ENCODE assay signal across 6 cellular contexts in genomic region chr10:121413951-121414350, GRCh38.
"Had no signal": no experiment of that assay in that cellular context is flagged by ENCODE, and none has a peak within 500 bp of the region (broad histone marks: within the 10 kb centered on the region; RNA-seq: fewer than 3 reads in every experiment).

No MANE protein-coding gene starts in this region.

- H3K4me3 Mint-ChIP-seq: GM23338 had no signal

- H3K27ac Mint-ChIP-seq: GM23338 had no signal

- H3K4me1 Mint-ChIP-seq: GM23338 had no signal

- DNase-seq: IMR-90, KG1 had no signal

- H3K36me3 ChIP-seq: HAP-1 had no signal

- H2AFZ ChIP-seq: GM23338 had no signal

- H3K4me3 ChIP-seq: GM23338, HAP-1, K562 had no signal

- ATAC-seq: GM23338, HCT116, K562 had no signal

- H3K9me3 ChIP-seq: HAP-1 had no signal

- H3K4me2 ChIP-seq: GM23338 had no signal
